Comparison of ENCODE assay signal across 8 cellular contexts in the genomic region with DNA sequence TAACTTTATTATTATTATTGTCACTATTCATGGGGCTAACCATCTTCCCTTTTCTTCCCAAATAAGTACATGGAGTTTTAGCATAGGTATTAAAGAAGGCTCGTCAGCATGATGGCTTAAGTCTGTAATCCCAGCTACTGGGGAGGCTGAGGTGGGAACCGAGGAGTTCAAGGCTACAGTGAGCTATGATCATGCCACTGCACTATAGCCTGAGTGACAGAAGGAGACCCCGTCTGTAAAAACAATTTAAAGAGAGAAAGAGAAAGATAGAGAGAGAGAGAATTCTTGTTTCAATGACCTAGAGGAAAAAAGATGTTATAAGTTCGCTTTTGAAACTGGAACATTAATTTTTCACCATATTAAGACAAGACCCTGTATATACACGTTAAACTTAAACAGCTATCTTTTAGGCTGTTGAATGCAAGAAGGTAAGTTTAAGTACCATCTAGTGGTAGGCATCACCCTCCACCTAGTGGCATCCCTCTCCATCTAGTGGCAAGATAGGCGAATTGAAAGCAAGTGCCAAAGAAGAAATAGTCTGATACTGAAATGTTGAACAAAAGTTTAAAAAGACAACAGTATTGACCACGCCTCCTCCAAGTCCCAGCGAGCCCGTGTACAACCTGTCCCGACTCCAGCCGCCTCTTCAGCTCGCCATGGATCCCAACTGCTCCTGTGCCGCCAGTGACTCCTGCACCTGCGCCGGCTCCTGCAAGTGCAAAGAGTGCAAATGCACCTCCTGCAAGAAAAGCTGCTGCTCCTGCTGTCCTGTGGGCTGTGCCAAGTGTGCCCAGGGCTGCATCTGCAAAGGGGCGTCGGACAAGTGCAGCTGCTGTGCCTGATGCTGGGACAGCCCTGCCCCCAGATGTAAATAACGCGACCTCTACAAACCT. TPM values are rescaled to one million over a fixed set of nuclear protein-coding genes. Genes with fewer than 3 reads are reported as not detected.
DNase-seq lines count a peak whose midpoint lies in the region; ATAC-seq and TF ChIP-seq lines count a peak whose summit lies in the region.

No MANE protein-coding gene starts in this region.

- intact Hi-C loops in uterus (cut with DNase I; ENCODE audit: low total_unique reads), result no loop called here

- H3K27ac ChIP-seq in OCI-LY3 (ENCODE audit: low read length), result no peak overlapping the region
- no peak overlapping the region for H3K27ac ChIP-seq in uterus

- DNase-seq in DMS153 (lab: John Stamatoyannopoulos, UW) (peak; percentile 2), activated T-helper 1 cell treated with Interleukin-2 at 50 U/mL for 16 hours (ENCODE audit: low read depth) (peak; percentile 5), fibroblast of gingiva (ENCODE audit: low read depth) (peak; percentile 52), uterus (peak in 1 of 2 donors; percentile 23)
- DNase-seq in natural killer cell treated with Interleukin-12 subunit alpha and Interleukin-12 subunit beta and Interleukin-15 and Interleukin-18, amount 100 ng/mL, for 72 hours (ENCODE audit: low spot score), result no peak

- no peaks in the 10 kb centered on the region for H4K20me1 ChIP-seq in OCI-LY3 (ENCODE audit: insufficient read depth, low read length)

- H3K4me2 ChIP-seq in OCI-LY3 (ENCODE audit: low read length), result peak overlapping the region; percentile 74

- TF ChIP-seq CTCF in OCI-LY3 (IDR thresholded peaks at IDR 0.05; ENCODE audit: low read depth, low read length) (peak; percentile 94), uterus (IDR thresholded peaks at IDR 0.05) (peak; percentile 59 to 79 (median 72))

- H2AFZ ChIP-seq in OCI-LY3 (ENCODE audit: low read depth, low read length), result peak overlapping the region; percentile 54

- TF ChIP-seq POLR2A in uterus (IDR thresholded peaks at IDR 0.05), result no peak

- H3K9me3 ChIP-seq in OCI-LY3 (ENCODE audit: insufficient read depth, low read length), result no peaks in the 10 kb centered on the region
- H3K9me3 ChIP-seq in uterus, result no peaks in the 10 kb centered on the region

- H3K4me3 ChIP-seq in OCI-LY3 (ENCODE audit: low read length) (peak overlapping the region; percentile 70), uterus (no peak overlapping the region)

- ATAC-seq in GM19463 (IDR thresholded peaks at IDR 0.05; ENCODE audit: unreplicated experiment), result peak; percentile 79
- ATAC-seq in HG03521 (IDR thresholded peaks at IDR 0.05; ENCODE audit: unreplicated experiment), result peak; percentile 75
- peak; percentile 63 to 71 for ATAC-seq in natural killer cell treated with Interleukin-12 subunit alpha and Interleukin-12 subunit beta and Interleukin-15 and Interleukin-18, amount 100 ng/mL, for 72 hours

- H3K79me2 ChIP-seq in OCI-LY3 (ENCODE audit: low read length), result no peaks in the 10 kb centered on the region

- peak overlapping the region; percentile 46 for H3K4me3 Mint-ChIP-seq in natural killer cell treated with Interleukin-12 subunit alpha and Interleukin-12 subunit beta and Interleukin-15 and Interleukin-18, amount 100 ng/mL, for 72 hours

- H3K36me3 ChIP-seq in OCI-LY3 (replicated peaks; ENCODE audit: low read depth, low read length) (no peaks in the 10 kb centered on the region), uterus (no peaks in the 10 kb centered on the region)

- H3K9me3 Mint-ChIP-seq in natural killer cell treated with Interleukin-12 subunit alpha and Interleukin-12 subunit beta and Interleukin-15 and Interleukin-18, amount 100 ng/mL, for 72 hours, result no peaks in the 10 kb centered on the region

- H3K4me1 Mint-ChIP-seq in natural killer cell treated with Interleukin-12 subunit alpha and Interleukin-12 subunit beta and Interleukin-15 and Interleukin-18, amount 100 ng/mL, for 72 hours (ENCODE audit: low read depth in 2 of 2), result peaks cover 9 to 12% of the 10 kb centered on the region in 2 donors

- no peak overlapping the region for H3K9ac ChIP-seq in OCI-LY3 (ENCODE audit: low read length)

- H3K27me3 ChIP-seq in OCI-LY3 (ENCODE audit: low read depth, low read length) (no peaks in the 10 kb centered on the region), uterus (peaks cover 0 to 5% of the 10 kb centered on the region in 2 donors)

- H3K27me3 Mint-ChIP-seq in natural killer cell treated with Interleukin-12 subunit alpha and Interleukin-12 subunit beta and Interleukin-15 and Interleukin-18, amount 100 ng/mL, for 72 hours, result peaks cover 17 to 33% of the 10 kb centered on the region in 2 donors

- no peak overlapping the region for H3K27ac Mint-ChIP-seq in natural killer cell treated with Interleukin-12 subunit alpha and Interleukin-12 subunit beta and Interleukin-15 and Interleukin-18, amount 100 ng/mL, for 72 hours

- H3K36me3 Mint-ChIP-seq in natural killer cell treated with Interleukin-12 subunit alpha and Interleukin-12 subunit beta and Interleukin-15 and Interleukin-18, amount 100 ng/mL, for 72 hours, result no peaks in the 10 kb centered on the region

- H3K4me1 ChIP-seq in OCI-LY3 (ENCODE audit: low read length), result peaks cover 7% of the 10 kb centered on the region; the same call in 1 of the 2 replicates
- no peaks in the 10 kb centered on the region for H3K4me1 ChIP-seq in uterus

RNA-seq across cellular contexts. Expression of a gene that starts 26.0 kb away (rescaled TPM):
- total RNA-seq in natural killer cell treated with Interleukin-12 subunit alpha and Interleukin-12 subunit beta and Interleukin-15 and Interleukin-18, amount 100 ng/mL, for 72 hours, result 10 to 100 TPM; 86.0 to 91.7 TPM
- 100 to 1,000 TPM in 1 of 4 donors, 10 to 100 TPM in 3; 16.4 to 104 (median 71.3) TPM for total RNA-seq in uterus
